Comparison of ENCODE assay signal across 1 cellular context in the genomic region with DNA sequence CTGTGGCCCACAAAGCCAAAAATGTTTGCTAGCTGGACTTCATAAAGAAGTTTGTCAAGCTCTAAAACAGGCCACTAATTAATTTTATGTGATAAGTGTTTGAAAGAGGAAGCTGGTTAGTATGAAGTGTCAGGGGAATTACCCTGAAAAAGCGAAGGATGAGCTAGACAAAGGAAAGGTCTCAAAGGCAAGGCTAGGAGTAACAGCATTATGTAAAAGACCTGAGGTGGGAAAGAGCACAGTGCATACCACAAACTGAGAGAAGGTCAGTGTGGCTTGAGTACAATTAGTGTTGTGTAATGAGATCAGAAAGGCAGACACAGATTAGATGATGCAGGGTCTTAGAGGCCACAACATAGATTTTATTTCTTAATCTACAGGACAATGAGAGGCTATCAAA.
TF ChIP-seq lines count a peak whose summit lies in the region.

No MANE protein-coding gene starts in this region.

TF ChIP-seq in GM12878, 131 proteins besides CTCF, POLR2A, EP300 and RAD21 (continues in another document):
- TF ChIP-seq SMC3 (IDR thresholded peaks at IDR 0.05; ENCODE audit: borderline replicate concordance, low read length): no peak
- TF ChIP-seq, protein P1, sequence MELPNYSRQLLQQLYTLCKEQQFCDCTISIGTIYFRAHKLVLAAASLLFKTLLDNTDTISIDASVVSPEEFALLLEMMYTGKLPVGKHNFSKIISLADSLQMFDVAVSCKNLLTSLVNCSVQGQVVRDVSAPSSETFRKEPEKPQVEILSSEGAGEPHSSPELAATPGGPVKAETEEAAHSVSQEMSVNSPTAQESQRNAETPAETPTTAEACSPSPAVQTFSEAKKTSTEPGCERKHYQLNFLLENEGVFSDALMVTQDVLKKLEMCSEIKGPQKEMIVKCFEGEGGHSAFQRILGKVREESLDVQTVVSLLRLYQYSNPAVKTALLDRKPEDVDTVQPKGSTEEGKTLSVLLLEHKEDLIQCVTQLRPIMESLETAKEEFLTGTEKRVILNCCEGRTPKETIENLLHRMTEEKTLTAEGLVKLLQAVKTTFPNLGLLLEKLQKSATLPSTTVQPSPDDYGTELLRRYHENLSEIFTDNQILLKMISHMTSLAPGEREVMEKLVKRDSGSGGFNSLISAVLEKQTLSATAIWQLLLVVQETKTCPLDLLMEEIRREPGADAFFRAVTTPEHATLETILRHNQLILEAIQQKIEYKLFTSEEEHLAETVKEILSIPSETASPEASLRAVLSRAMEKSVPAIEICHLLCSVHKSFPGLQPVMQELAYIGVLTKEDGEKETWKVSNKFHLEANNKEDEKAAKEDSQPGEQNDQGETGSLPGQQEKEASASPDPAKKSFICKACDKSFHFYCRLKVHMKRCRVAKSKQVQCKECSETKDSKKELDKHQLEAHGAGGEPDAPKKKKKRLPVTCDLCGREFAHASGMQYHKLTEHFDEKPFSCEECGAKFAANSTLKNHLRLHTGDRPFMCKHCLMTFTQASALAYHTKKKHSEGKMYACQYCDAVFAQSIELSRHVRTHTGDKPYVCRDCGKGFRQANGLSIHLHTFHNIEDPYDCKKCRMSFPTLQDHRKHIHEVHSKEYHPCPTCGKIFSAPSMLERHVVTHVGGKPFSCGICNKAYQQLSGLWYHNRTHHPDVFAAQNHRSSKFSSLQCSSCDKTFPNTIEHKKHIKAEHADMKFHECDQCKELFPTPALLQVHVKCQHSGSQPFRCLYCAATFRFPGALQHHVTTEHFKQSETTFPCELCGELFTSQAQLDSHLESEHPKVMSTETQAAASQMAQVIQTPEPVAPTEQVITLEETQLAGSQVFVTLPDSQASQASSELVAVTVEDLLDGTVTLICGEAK (IDR thresholded peaks at IDR 0.05; ENCODE audit: borderline replicate concordance): no peak
- TF ChIP-seq, protein P2, sequence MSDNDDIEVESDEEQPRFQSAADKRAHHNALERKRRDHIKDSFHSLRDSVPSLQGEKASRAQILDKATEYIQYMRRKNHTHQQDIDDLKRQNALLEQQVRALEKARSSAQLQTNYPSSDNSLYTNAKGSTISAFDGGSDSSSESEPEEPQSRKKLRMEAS (IDR thresholded peaks at IDR 0.05; ENCODE audit: low read depth, low read length): no peak
- TF ChIP-seq EED (IDR thresholded peaks at IDR 0.05; ENCODE audit: low read depth): no peak
- no peak for TF ChIP-seq BCLAF1 (IDR thresholded peaks at IDR 0.05)
- no peak for TF ChIP-seq ESRRA (IDR thresholded peaks at IDR 0.05; ENCODE audit: low read length)
- no peak for TF ChIP-seq KAT2A (conservative IDR thresholded peaks at IDR 0.05; ENCODE audit: control insufficient read depth, low read depth, low read length)
- peak; percentile 39; the same call in 1 of the 2 replicates for TF ChIP-seq ATF7 (IDR thresholded peaks at IDR 0.05; ENCODE audit: low read depth)
- no peak for TF ChIP-seq RAD51 (IDR thresholded peaks at IDR 0.05)
- TF ChIP-seq SUZ12 (IDR thresholded peaks at IDR 0.05; ENCODE audit: unreplicated experiment): no peak
- no peak for TF ChIP-seq IRF3 (IDR thresholded peaks at IDR 0.05)
- no peak for TF ChIP-seq CHD2 (IDR thresholded peaks at IDR 0.05; ENCODE audit: borderline replicate concordance, low read depth, low read length)
- no peak for TF ChIP-seq YBX1 (IDR thresholded peaks at IDR 0.05)
- TF ChIP-seq USF1 (IDR thresholded peaks at IDR 0.05; ENCODE audit: borderline replicate concordance, extremely low read length, insufficient read depth, low read depth, low read length): no peak
- TF ChIP-seq HSF1 (IDR thresholded peaks at IDR 0.05; ENCODE audit: low read depth, low read length): no peak
- TF ChIP-seq ZNF24 (IDR thresholded peaks at IDR 0.05): no peak
- TF ChIP-seq TCF7 (IDR thresholded peaks at IDR 0.05; ENCODE audit: borderline replicate concordance): no peak
- TF ChIP-seq SREBF2 (IDR thresholded peaks at IDR 0.05; ENCODE audit: low read length): no peak
- no peak for TF ChIP-seq CBX5 (IDR thresholded peaks at IDR 0.05; ENCODE audit: low read depth)
- TF ChIP-seq, protein P3, sequence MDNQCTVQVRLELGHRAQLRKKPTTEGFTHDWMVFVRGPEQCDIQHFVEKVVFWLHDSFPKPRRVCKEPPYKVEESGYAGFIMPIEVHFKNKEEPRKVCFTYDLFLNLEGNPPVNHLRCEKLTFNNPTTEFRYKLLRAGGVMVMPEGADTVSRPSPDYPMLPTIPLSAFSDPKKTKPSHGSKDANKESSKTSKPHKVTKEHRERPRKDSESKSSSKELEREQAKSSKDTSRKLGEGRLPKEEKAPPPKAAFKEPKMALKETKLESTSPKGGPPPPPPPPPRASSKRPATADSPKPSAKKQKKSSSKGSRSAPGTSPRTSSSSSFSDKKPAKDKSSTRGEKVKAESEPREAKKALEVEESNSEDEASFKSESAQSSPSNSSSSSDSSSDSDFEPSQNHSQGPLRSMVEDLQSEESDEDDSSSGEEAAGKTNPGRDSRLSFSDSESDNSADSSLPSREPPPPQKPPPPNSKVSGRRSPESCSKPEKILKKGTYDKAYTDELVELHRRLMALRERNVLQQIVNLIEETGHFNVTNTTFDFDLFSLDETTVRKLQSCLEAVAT (IDR thresholded peaks at IDR 0.05): 0 out of 2 replicates have a peak, but pooled peaks have one; percentile 34
- TF ChIP-seq FOS (IDR thresholded peaks at IDR 0.05; ENCODE audit: borderline replicate concordance, extremely low read depth, insufficient read length): no peak
- TF ChIP-seq SUPT20H (IDR thresholded peaks at IDR 0.05; ENCODE audit: borderline replicate concordance, control insufficient read depth, low read depth, low read length): no peak
- TF ChIP-seq RCOR1 (conservative IDR thresholded peaks at IDR 0.05; ENCODE audit: low read depth, low read length): no peak
- TF ChIP-seq ASH2L (IDR thresholded peaks at IDR 0.05; ENCODE audit: borderline replicate concordance, low read depth): no peak
- no peak for TF ChIP-seq NFYA (IDR thresholded peaks at IDR 0.05; ENCODE audit: borderline replicate concordance, low read depth, low read length)
- no peak for TF ChIP-seq POU2F2 (IDR thresholded peaks at IDR 0.05; ENCODE audit: borderline replicate concordance, low read depth, low read length)
- peak; percentile 49; the same call in 1 of the 2 replicates for TF ChIP-seq NBN (IDR thresholded peaks at IDR 0.05)
- TF ChIP-seq ZNF384 (IDR thresholded peaks at IDR 0.05; ENCODE audit: borderline replicate concordance, low read depth, low read length): no peak
- TF ChIP-seq NR2F1 (conservative IDR thresholded peaks at IDR 0.05): peak; percentile 90
- no peak for TF ChIP-seq MYB (IDR thresholded peaks at IDR 0.05; ENCODE audit: borderline replicate concordance, low read depth, low read length)
- no peak for TF ChIP-seq NFIC (IDR thresholded peaks at IDR 0.05; ENCODE audit: low read depth, low read length)
- TF ChIP-seq GATAD2B (conservative IDR thresholded peaks at IDR 0.05; ENCODE audit: low read depth): no peak
- no peak for TF ChIP-seq STAT3 (IDR thresholded peaks at IDR 0.05; ENCODE audit: low read depth, low read length)
- no peak for TF ChIP-seq GABPA (IDR thresholded peaks at IDR 0.05; ENCODE audit: low read depth)
- TF ChIP-seq, protein P4, sequence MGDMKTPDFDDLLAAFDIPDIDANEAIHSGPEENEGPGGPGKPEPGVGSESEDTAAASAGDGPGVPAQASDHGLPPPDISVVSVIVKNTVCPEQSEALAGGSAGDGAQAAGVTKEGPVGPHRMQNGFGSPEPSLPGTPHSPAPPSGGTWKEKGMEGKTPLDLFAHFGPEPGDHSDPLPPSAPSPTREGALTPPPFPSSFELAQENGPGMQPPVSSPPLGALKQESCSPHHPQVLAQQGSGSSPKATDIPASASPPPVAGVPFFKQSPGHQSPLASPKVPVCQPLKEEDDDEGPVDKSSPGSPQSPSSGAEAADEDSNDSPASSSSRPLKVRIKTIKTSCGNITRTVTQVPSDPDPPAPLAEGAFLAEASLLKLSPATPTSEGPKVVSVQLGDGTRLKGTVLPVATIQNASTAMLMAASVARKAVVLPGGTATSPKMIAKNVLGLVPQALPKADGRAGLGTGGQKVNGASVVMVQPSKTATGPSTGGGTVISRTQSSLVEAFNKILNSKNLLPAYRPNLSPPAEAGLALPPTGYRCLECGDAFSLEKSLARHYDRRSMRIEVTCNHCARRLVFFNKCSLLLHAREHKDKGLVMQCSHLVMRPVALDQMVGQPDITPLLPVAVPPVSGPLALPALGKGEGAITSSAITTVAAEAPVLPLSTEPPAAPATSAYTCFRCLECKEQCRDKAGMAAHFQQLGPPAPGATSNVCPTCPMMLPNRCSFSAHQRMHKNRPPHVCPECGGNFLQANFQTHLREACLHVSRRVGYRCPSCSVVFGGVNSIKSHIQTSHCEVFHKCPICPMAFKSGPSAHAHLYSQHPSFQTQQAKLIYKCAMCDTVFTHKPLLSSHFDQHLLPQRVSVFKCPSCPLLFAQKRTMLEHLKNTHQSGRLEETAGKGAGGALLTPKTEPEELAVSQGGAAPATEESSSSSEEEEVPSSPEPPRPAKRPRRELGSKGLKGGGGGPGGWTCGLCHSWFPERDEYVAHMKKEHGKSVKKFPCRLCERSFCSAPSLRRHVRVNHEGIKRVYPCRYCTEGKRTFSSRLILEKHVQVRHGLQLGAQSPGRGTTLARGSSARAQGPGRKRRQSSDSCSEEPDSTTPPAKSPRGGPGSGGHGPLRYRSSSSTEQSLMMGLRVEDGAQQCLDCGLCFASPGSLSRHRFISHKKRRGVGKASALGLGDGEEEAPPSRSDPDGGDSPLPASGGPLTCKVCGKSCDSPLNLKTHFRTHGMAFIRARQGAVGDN (IDR thresholded peaks at IDR 0.05): no peak
- TF ChIP-seq ZBED1 (IDR thresholded peaks at IDR 0.05; ENCODE audit: borderline replicate concordance): no peak
- TF ChIP-seq PBX3 (IDR thresholded peaks at IDR 0.05; ENCODE audit: insufficient replicate concordance, low read depth, low read length): no peak
- no peak for TF ChIP-seq BMI1 (IDR thresholded peaks at IDR 0.05; ENCODE audit: borderline replicate concordance)
- TF ChIP-seq DPF2 (IDR thresholded peaks at IDR 0.05): no peak
- no peak for TF ChIP-seq MXI1 (IDR thresholded peaks at IDR 0.05; ENCODE audit: low read depth, low read length)
- TF ChIP-seq BCL11A (IDR thresholded peaks at IDR 0.05; ENCODE audit: low read depth, low read length): no peak; the same call in 1 of the 2 replicates
